Comparison of ENCODE assay signal across 8 cellular contexts in the genomic region with DNA sequence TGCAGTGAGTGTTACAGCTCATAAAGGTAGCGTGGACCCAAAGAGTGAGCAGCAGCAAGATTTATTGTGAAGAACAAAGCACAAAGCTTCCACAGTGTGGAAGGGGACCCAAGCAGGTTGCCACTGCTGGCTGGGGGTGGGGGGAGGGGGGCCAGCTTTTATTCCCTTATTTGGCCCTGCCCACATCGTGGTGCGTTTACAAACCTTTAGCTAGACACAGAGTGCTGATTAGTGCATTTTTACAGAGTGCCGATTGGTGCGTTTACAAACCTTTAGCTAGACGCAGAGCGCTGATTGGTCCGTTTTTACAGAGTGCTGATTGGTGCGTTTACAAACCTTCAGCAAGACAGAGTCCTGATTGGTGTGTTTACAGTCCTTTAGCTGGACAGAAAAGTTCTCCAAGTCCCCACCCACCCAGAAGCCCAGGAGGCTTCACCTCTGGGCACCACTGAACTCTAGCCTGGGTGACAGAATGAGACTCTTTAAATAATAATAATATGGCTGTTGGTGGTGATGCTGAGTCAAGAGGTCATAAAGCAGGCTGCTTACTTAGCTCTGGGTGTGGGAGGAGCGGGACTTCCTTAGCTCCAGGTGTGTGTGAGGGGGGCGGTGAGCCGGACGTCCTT. TPM values are rescaled to one million over a fixed set of nuclear protein-coding genes. Genes with fewer than 3 reads are reported as not detected.
A peak's percentile ranks its signal among the peaks of the same experiment; 100 is the strongest.
DNase-seq lines count a peak whose midpoint lies in the region; ATAC-seq and TF ChIP-seq lines count a peak whose summit lies in the region.
"Not testable (repeated sequence)": the region's sequence is repeated elsewhere in the genome, so short reads cannot be mapped to it uniquely, and the experiment has no call there.

No MANE protein-coding gene starts in this region.

- peak overlapping the region; percentile 24 to 82 (median 45); a peak in 17 of 22 replicates for H3K4me2 ChIP-seq in BLaER1 treated with 17β-estradiol and CSF1 and Interleukin-3, amounts not matched to agents 10 nM and 100 nM

- TF ChIP-seq CTCF in endothelial cell (IDR thresholded peaks at IDR 0.05; ENCODE audit: unreplicated experiment); lower leg skin (IDR thresholded peaks at IDR 0.05): not testable (repeated sequence)

- peaks cover 55 to 79% (median 73%) of the 10 kb centered on the region in 10 experiments for H3K4me1 ChIP-seq in BLaER1 treated with 17β-estradiol and CSF1 and Interleukin-3, amounts not matched to agents 10 nM and 100 nM

- H3K27me3 ChIP-seq in BLaER1 treated with 17β-estradiol and CSF1 and Interleukin-3, amounts not matched to agents 10 nM and 100 nM: not testable (repeated sequence)

- H4K20me1 ChIP-seq in BLaER1 treated with 17β-estradiol and CSF1 and Interleukin-3, amounts not matched to agents 10 nM and 100 nM: peaks cover 0 to 27% (median 4%) of the 10 kb centered on the region in 11 experiments; a peak in 9 of 22 replicates

- peaks cover 38% of the 10 kb centered on the region for H3K4me1 Mint-ChIP-seq in endothelial cell (ENCODE audit: unreplicated experiment)

- not testable (repeated sequence) for H3K36me3 ChIP-seq in BLaER1 treated with 17β-estradiol and CSF1 and Interleukin-3, amounts not matched to agents 10 nM and 100 nM

- peak overlapping the region in 9 of 10 experiments; percentile 43 to 66 (median 56); a peak in 12 of 20 replicates for H3K4me3 ChIP-seq in BLaER1 treated with 17β-estradiol and CSF1 and Interleukin-3, amounts not matched to agents 10 nM and 100 nM
- peak overlapping the region; percentile 20 for H3K4me3 ChIP-seq in lower leg skin (ENCODE audit: low read depth, poor library complexity, severe bottlenecking)

- not testable (repeated sequence) for H3K9me3 ChIP-seq in BLaER1 treated with 17β-estradiol and CSF1 and Interleukin-3, amounts not matched to agents 10 nM and 100 nM (replicated peaks in 1 of 11)

- intact Hi-C loops in lower leg skin (cut with DNase I; ENCODE audit: low total_unique reads): not testable (repeated sequence)

- whole genome bisulfite sequencing in lower leg skin, 2 donors: 62 to 71% methylated on average over 11 to 13 of the region's 13 CpGs

- TF ChIP-seq POLR2A in lower leg skin (IDR thresholded peaks at IDR 0.05): not testable (repeated sequence)

- H3K9ac ChIP-seq in BLaER1 treated with 17β-estradiol and CSF1 and Interleukin-3, amounts not matched to agents 10 nM and 100 nM: peak overlapping the region in 9 of 11 experiments; percentile 63 to 84 (median 77); a peak in 13 of 22 replicates

- peak overlapping the region; percentile 92 for H3K4me3 Mint-ChIP-seq in endothelial cell (ENCODE audit: unreplicated experiment)

- peaks cover 32% of the 10 kb centered on the region for H3K36me3 Mint-ChIP-seq in endothelial cell (ENCODE audit: low read depth, unreplicated experiment)

- peak; percentile 49 for ATAC-seq in GM19395 (IDR thresholded peaks at IDR 0.05; ENCODE audit: unreplicated experiment)
- peak; percentile 46 for ATAC-seq in HG03095 (IDR thresholded peaks at IDR 0.05; ENCODE audit: unreplicated experiment)

- peak overlapping the region; percentile 93 for H3K27ac Mint-ChIP-seq in endothelial cell (ENCODE audit: unreplicated experiment)

- not testable (repeated sequence) for H3K9me3 Mint-ChIP-seq in endothelial cell (ENCODE audit: unreplicated experiment)

- H3K27ac ChIP-seq in BLaER1 treated with 17β-estradiol and CSF1 and Interleukin-3, amounts not matched to agents 10 nM and 100 nM: peak overlapping the region in 10 of 11 experiments; percentile 57 to 85 (median 76); a peak in 17 of 22 replicates

- DNase-seq in NCI-H345 (lab: John Stamatoyannopoulos, UW) (peak; percentile 56), lower leg skin (ENCODE audit: low spot score in 2 of 2) (peak in 1 of 2 donors; percentile 90)
- peak; percentile 65 for DNase-seq in activated CD8-positive, alpha-beta memory T cell treated with anti-CD3 and anti-CD28 coated beads for 24 hours
- not testable (repeated sequence) for DNase-seq in endothelial cell (ENCODE audit: low spot score)
- DNase-seq in stimulated activated CD4-positive, alpha-beta T cell treated with anti-CD3 and anti-CD28 coated beads, Interleukin-1b, Interleukin-23, amount 100 ng/mL, for 48 hours: peak; percentile 68

- H3K27me3 Mint-ChIP-seq in endothelial cell (ENCODE audit: unreplicated experiment): peaks cover 18% of the 10 kb centered on the region

RNA-seq across cellular contexts. Expression of a gene that starts 6.7 kb away (rescaled TPM):
- total RNA-seq in endothelial cell (ENCODE audit: unreplicated experiment) (25.9 TPM), lower leg skin (10 to 100 TPM; 10.5 to 16.9 (median 13.0) TPM)

RNA-seq across cellular contexts. Expression of a gene that starts 33.8 kb away (rescaled TPM):
- total RNA-seq in endothelial cell (ENCODE audit: unreplicated experiment): 31.8 TPM
- 100 to 1,000 TPM in 1 of 4 donors, 10 to 100 TPM in 3; 75.5 to 101 (median 78.0) TPM for total RNA-seq in lower leg skin
